Comparison of ENCODE assay signal across 24 cellular contexts in the genomic region with DNA sequence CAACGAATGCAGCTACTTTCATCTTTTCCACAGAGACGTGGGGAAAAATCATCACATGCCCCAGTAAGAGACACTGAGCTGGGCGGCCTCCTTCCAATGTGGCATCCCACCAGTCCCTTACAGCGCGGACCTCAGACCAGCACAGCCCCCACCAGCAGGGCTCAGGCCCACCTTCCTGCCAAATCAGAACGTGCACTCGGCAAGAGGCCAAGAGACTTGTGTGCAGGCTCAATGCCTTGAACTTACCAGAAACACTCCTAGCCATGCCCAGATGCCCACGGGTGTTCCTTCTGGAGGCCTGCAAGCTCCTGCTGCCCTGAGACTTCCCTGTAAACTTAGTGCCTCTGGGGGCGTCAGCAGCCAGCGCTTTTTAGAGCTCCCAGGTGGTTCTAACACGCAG. TPM values are rescaled to one million over a fixed set of nuclear protein-coding genes. Genes with fewer than 3 reads are reported as not detected.
A peak's percentile ranks its signal among the peaks of the same experiment; 100 is the strongest.
DNase-seq lines count a peak whose midpoint lies in the region; ATAC-seq, FAIRE-seq and TF ChIP-seq lines count a peak whose summit lies in the region.
"Had no signal": no experiment of that assay in that cellular context is flagged by ENCODE, and none has a peak within 500 bp of the region (broad histone marks: within the 10 kb centered on the region; RNA-seq: fewer than 3 reads in every experiment).

No MANE protein-coding gene starts in this region.

- no peak overlapping the region for H3K9ac ChIP-seq in GM12878 (ENCODE audit: control insufficient read depth, insufficient read depth, low read length)
- H3K9ac ChIP-seq: parathyroid adenoma had no signal

- H3K79me2 ChIP-seq in GM12878 (ENCODE audit: control insufficient read depth, insufficient read depth, low read length), result no peaks in the 10 kb centered on the region; the same call in 1 of the 2 replicates
- H3K79me2 ChIP-seq: parathyroid adenoma had no signal

- H3K27ac Mint-ChIP-seq in stimulated activated effector memory CD8-positive, alpha-beta T cell treated with anti-CD3 and anti-CD28 coated beads, Interleukin-12 subunit alpha, Interleukin-12 subunit beta, amount 100 ng/mL, for 72 hours, result peak overlapping the region; percentile 71
- H3K27ac Mint-ChIP-seq: type B pancreatic cell had no signal

- TF ChIP-seq RAD21 in GM12878 (IDR thresholded peaks at IDR 0.05; ENCODE audit: insufficient read depth, low read depth, low read length), result no peak

- no peak for TF ChIP-seq CTCF in GM12878 (IDR thresholded peaks at IDR 0.05 in 2 of 3, conservative IDR thresholded peaks at IDR 0.05 in 1 of 3; ENCODE audit: control insufficient read depth in 2 of 3, extremely low read depth in 1 of 3, insufficient read depth in 1 of 3, low read depth in 3 of 3, low read length in 3 of 3)
- no peak for TF ChIP-seq CTCF in right atrium auricular region (IDR thresholded peaks at IDR 0.05)

- 87% methylated on average over 11 of the region's 11 CpGs for WGBS in GM12878 (ENCODE audit: insufficient coverage, insufficient replicate concordance, low lambda C conversion rate, missing lambda C conversion rate)

- FAIRE-seq in GM12878 (lab: Jason Lieb, UNC), result no peak
- FAIRE-seq: A549, colon, endometrium, GM18507, H54 had no signal

- H3K4me3 ChIP-seq in GM12878 (no peak overlapping the region), right atrium auricular region (no peak overlapping the region)
- H3K4me3 ChIP-seq: A549, smooth muscle cell had no signal

- no peaks in the 10 kb centered on the region for H3K4me1 ChIP-seq in GM12878 (ENCODE audit: control insufficient read depth, insufficient read depth, low read length)
- H3K4me1 ChIP-seq in right atrium auricular region, result peaks cover 0 to 49% of the 10 kb centered on the region in 2 donors
- H3K4me1 ChIP-seq: A549, parathyroid adenoma had no signal

- TF ChIP-seq POLR2A in GM12878 (IDR thresholded peaks at IDR 0.05; ENCODE audit: low read depth, low read length), result no peak

- H3K36me3 Mint-ChIP-seq in stimulated activated effector memory CD8-positive, alpha-beta T cell treated with anti-CD3 and anti-CD28 coated beads, Interleukin-12 subunit alpha, Interleukin-12 subunit beta, amount 100 ng/mL, for 72 hours, result peaks cover 100% of the 10 kb centered on the region

- peaks cover 69 to 73% of the 10 kb centered on the region in 2 experiments for H3K36me3 ChIP-seq in GM12878 (ENCODE audit: control insufficient read depth in 2 of 2, insufficient read depth in 2 of 2, low read length in 1 of 2)
- H3K36me3 ChIP-seq in right atrium auricular region, result peaks cover 90% of the 10 kb centered on the region

- no TSS peak for BruUV-seq in GM12878 (replicated peaks; lab: Mats Ljungman, UMichigan)

- DNase-seq in activated T-cell treated with anti-CD3 and anti-CD28 coated beads, Interleukin-2, amount 50 U/mL, for 1 hour, result peak; percentile 14
- DNase-seq in activated T-cell treated with anti-CD3 and anti-CD28 coated beads for 4 hours (no peak), GM12878 (ENCODE audit: low read depth, low spot score) (no peak), right atrium auricular region (ENCODE audit: low spot score) (no peak), NCI-H345 (lab: John Stamatoyannopoulos, UW) (no peak), nucleus accumbens (lab: John Stamatoyannopoulos, UW) (no peak)
- DNase-seq in stimulated activated effector memory CD8-positive, alpha-beta T cell treated with anti-CD3 and anti-CD28 coated beads, Interleukin-12 subunit alpha, Interleukin-12 subunit beta, amount 100 ng/mL, for 72 hours (ENCODE audit: low spot score in 2 of 2), result no peak
- DNase-seq in stimulated activated naive CD4-positive, alpha-beta T cell treated with Interleukin-2 at 50 U/mL for 16 hours (lab: John Stamatoyannopoulos, UW), result no peak
- DNase-seq: activated CD4-positive, alpha-beta T cell treated with anti-CD3 and anti-CD28 coated beads for 1 hour; activated CD8-positive, alpha-beta memory T cell treated with anti-CD3 and anti-CD28 coated beads, Interleukin-2, amount 50 U/mL, for 48 hours; amniotic stem cell; C1 segment of cervical spinal cord; KG1; NCI-H2081; NCI-H524 had no signal

- H4K20me1 ChIP-seq in GM12878 (ENCODE audit: control insufficient read depth, insufficient read depth), result peaks cover 3% of the 10 kb centered on the region; the same call in 1 of the 2 replicates

- in situ Hi-C loops in GM12878 (cut with MboI), result no loop called here

- RAD21 ChIA-PET in GM12878 (lab: Charles Lee; ENCODE audit: unreplicated experiment), result no interaction called here

- no peak overlapping the region for H3K27ac ChIP-seq in GM12878 (ENCODE audit: control insufficient read depth, insufficient read depth)
- H3K27ac ChIP-seq in right atrium auricular region, result peak overlapping the region; percentile 57 to 60
- H3K27ac ChIP-seq: A549, parathyroid adenoma had no signal

- intact Hi-C loops in GM12878 (cut with micrococcal nuclease; ENCODE audit: unreplicated experiment), result no loop called here

- H3K4me2 ChIP-seq in GM12878 (ENCODE audit: control insufficient read depth, insufficient read depth), result no peak overlapping the region
- H3K4me2 ChIP-seq: A549, smooth muscle cell had no signal

- H3K4me1 Mint-ChIP-seq in stimulated activated effector memory CD8-positive, alpha-beta T cell treated with anti-CD3 and anti-CD28 coated beads, Interleukin-12 subunit alpha, Interleukin-12 subunit beta, amount 100 ng/mL, for 72 hours, result peaks cover 9% of the 10 kb centered on the region

- no peak overlapping the region for H2AFZ ChIP-seq in GM12878 (ENCODE audit: control insufficient read depth, low read depth, low read length)
- H2AFZ ChIP-seq: parathyroid adenoma had no signal

- no peaks in the 10 kb centered on the region for H3K9me3 Mint-ChIP-seq in stimulated activated effector memory CD8-positive, alpha-beta T cell treated with anti-CD3 and anti-CD28 coated beads, Interleukin-12 subunit alpha, Interleukin-12 subunit beta, amount 100 ng/mL, for 72 hours
- H3K9me3 Mint-ChIP-seq: type B pancreatic cell had no signal

- ATAC-seq in GM12878, result no peak
- ATAC-seq in stimulated activated effector memory CD8-positive, alpha-beta T cell treated with anti-CD3 and anti-CD28 coated beads, Interleukin-12 subunit alpha, Interleukin-12 subunit beta, amount 100 ng/mL, for 72 hours, result no peak
- ATAC-seq: A549, left lobe of liver had no signal

- POLR2A ChIA-PET in GM12878 (lab: Charles Lee), result no interaction called here

- no peak overlapping the region for H3K4me3 Mint-ChIP-seq in stimulated activated effector memory CD8-positive, alpha-beta T cell treated with anti-CD3 and anti-CD28 coated beads, Interleukin-12 subunit alpha, Interleukin-12 subunit beta, amount 100 ng/mL, for 72 hours
- H3K4me3 Mint-ChIP-seq: type B pancreatic cell had no signal

- H3K27me3 ChIP-seq in GM12878 (replicated peaks in 1 of 2; ENCODE audit: control insufficient read depth in 2 of 2, insufficient read depth in 2 of 2, low read length in 1 of 2) (no peaks in the 10 kb centered on the region), right atrium auricular region (no peaks in the 10 kb centered on the region)

- no peak for TF ChIP-seq EP300 in GM12878 (IDR thresholded peaks at IDR 0.05; ENCODE audit: borderline replicate concordance in 1 of 2, control insufficient read depth in 1 of 2, low read depth in 2 of 2, low read length in 2 of 2)

- no peaks in the 10 kb centered on the region for H3K9me3 ChIP-seq in GM12878 (replicated peaks; ENCODE audit: control insufficient read depth, insufficient read depth, low read length)
- H3K9me3 ChIP-seq in right atrium auricular region, result no peaks in the 10 kb centered on the region
- H3K9me3 ChIP-seq: A549 had no signal

- CTCF ChIA-PET in GM12878 (lab: Yijun Ruan, JAX), result interaction anchor here (1.1 kb wide), 1 partner anchor 315 kb away, joined by 3 read pairs; no protein-coding TSS in a partner anchor

- SMC1A ChIA-PET in GM12878 (lab: Charles Lee; ENCODE audit: uncharacterized antibody, unreplicated experiment), result no interaction called here

TF ChIP-seq in GM12878, 131 proteins besides CTCF, POLR2A, EP300 and RAD21:
- TF ChIP-seq POLR2AphosphoS5 (IDR thresholded peaks at IDR 0.05; ENCODE audit: low read length) (peak; percentile 40; the same call in 1 of the 2 replicates), POLR2AphosphoS2 (IDR thresholded peaks at IDR 0.05; ENCODE audit: low read depth, low read length) (no peak)
TF ChIP-seq in GM12878: peak in this region for 1.

RNA-seq across cellular contexts. Expression of a gene that starts 31.2 kb away (rescaled TPM):
- 70.7 and 75.4 TPM in 2 replicates for total RNA-seq in GM12878 (2013; cell fraction: nucleolus; rRNA removed)
- total RNA-seq in GM12878 (2014; rRNA removed) (250 and 290 TPM in 2 replicates), GM12878 (2014; rRNA removed; fragmentation: Illumina TruSeq; extraction: Trizol) (202 and 221 TPM in 2 replicates), GM12878 (2021) (397 and 420 TPM in 2 replicates), right atrium auricular region (100 to 1,000 TPM; 109 to 216 TPM)
- polyA plus RNA-seq in GM12878 (2011; ENCODE audit: low read depth), result 99.8 TPM
- polyA plus RNA-seq in GM12878 (2011; rRNA removed) (297 and 322 TPM in 2 replicates), GM12878 (2014; fragmentation: Illumina TruSeq; extraction: Trizol) (289 and 325 TPM in 2 replicates), GM12878 (2014; fragmentation: Nextera tagmentation; extraction: Ambion mirVana) (10 to 100 TPM; 28.5 to 57.1 TPM), GM12878 (2014; rRNA removed) (276 and 292 TPM in 2 replicates), GM12878 (2016; fragmentation: Nextera tagmentation; extraction: Ambion mirVana) (100 to 1,000 TPM; 334 to 348 TPM)
- 401 and 501 TPM in 2 replicates for polyA plus RNA-seq in GM12878 (2011; cell fraction: cytosol; rRNA removed)
- polyA plus RNA-seq in GM12878 (2011; cell fraction: nucleus; rRNA removed), result 291 and 412 TPM in 2 replicates
- 164 and 182 TPM in 2 replicates for polyA plus RNA-seq in GM12878 (2012)
- 278 and 351 TPM in 2 replicates for polyA minus RNA-seq in GM12878 (2011; rRNA and poly(A)+ RNA removed)
- 100.0 and 127 TPM in 2 replicates for polyA minus RNA-seq in GM12878 (2011; cell fraction: cytosol; rRNA and poly(A)+ RNA removed)
- polyA minus RNA-seq in GM12878 (2011; cell fraction: nucleus; rRNA and poly(A)+ RNA removed), result 60.9 and 119 TPM in 2 replicates
